Comparison of ENCODE assay signal across 14 cellular contexts in genomic region chr1:94324168-94324544, GRCh38.
DNase-seq lines count a peak whose midpoint lies in the region; ATAC-seq and TF ChIP-seq lines count a peak whose summit lies in the region.
"Had no signal": no experiment of that assay in that cellular context is flagged by ENCODE, and none has a peak within 500 bp of the region (broad histone marks: within the 10 kb centered on the region; RNA-seq: fewer than 3 reads in every experiment).

No MANE protein-coding gene starts in this region.

- no peak overlapping the region for H2BK15ac ChIP-seq in mesendoderm (replicated peaks; ENCODE audit: low read depth)

- H2AFZ ChIP-seq in ACC112 (ENCODE audit: low read length, unreplicated experiment), result peak overlapping the region; percentile 2

- peak overlapping the region; percentile 62 for H2AK5ac ChIP-seq in mesendoderm (ENCODE audit: low read length)

- H3K9ac ChIP-seq in mesendoderm (ENCODE audit: low read length), result no peak overlapping the region

- DNase-seq in LoVo (ENCODE audit: low spot score) (peak; percentile 71), chondrocyte (ENCODE audit: low spot score) (no peak), mesendoderm (no peak), NCI-H146 (lab: John Stamatoyannopoulos, UW) (no peak), SKM-1 treated with dmso at 0.1 percent for 144 hours (lab: John Stamatoyannopoulos, UW; ENCODE audit: unreplicated experiment) (no peak), KG1 (lab: John Stamatoyannopoulos, UW) (no peak)
- DNase-seq: activated CD8-positive, alpha-beta memory T cell treated with anti-CD3 and anti-CD28 coated beads, Interleukin-2, amount 10 ng/mL, durations not matched to agents 7 days and 5 days; C1 segment of cervical spinal cord; GF-D8; Kasumi-1; T1000 had no signal

- H3K79me2 ChIP-seq in ACC112 (ENCODE audit: control insufficient read depth, insufficient read depth, low read length, unreplicated experiment), result peaks cover 3% of the 10 kb centered on the region
- H3K79me2 ChIP-seq in mesendoderm (ENCODE audit: control insufficient read depth, insufficient read depth, low read length), result no peaks in the 10 kb centered on the region

- H3K56ac ChIP-seq in mesendoderm (ENCODE audit: low read length), result no peak overlapping the region

- no peak overlapping the region for H2BK120ac ChIP-seq in mesendoderm (ENCODE audit: low read depth, low read length)

- H3K4me3 Mint-ChIP-seq in chondrocyte (ENCODE audit: unreplicated experiment), result peak overlapping the region; percentile 26
- H3K4me3 Mint-ChIP-seq: activated CD8-positive, alpha-beta memory T cell treated with anti-CD3 and anti-CD28 coated beads, Interleukin-2, amount 10 ng/mL, durations not matched to agents 7 days and 5 days; activated naive CD8-positive, alpha-beta T cell had no signal

- no peak overlapping the region for H3K4me2 ChIP-seq in mesendoderm (ENCODE audit: low read length)

- no peaks in the 10 kb centered on the region for H3K9me3 Mint-ChIP-seq in chondrocyte (ENCODE audit: low read depth)

- peaks cover 71% of the 10 kb centered on the region for H3K4me1 ChIP-seq in ACC112 (ENCODE audit: control insufficient read depth, insufficient read depth, low read length, unreplicated experiment)
- H3K4me1 ChIP-seq in mesendoderm (ENCODE audit: control insufficient read depth, low read depth, low read length), result peaks cover 21% of the 10 kb centered on the region

- H3K27me3 ChIP-seq in ACC112 (ENCODE audit: insufficient read depth, low read length) (no peaks in the 10 kb centered on the region), mesendoderm (ENCODE audit: insufficient read depth, low read length, poor library complexity) (no peaks in the 10 kb centered on the region)

- no CpG with 5 or more reads among the region's 4 CpGs for WGBS in mesendoderm (ENCODE audit: extremely low coverage, insufficient coverage, low lambda C conversion rate)

- H3K18ac ChIP-seq in mesendoderm (ENCODE audit: low read length), result no peak overlapping the region

- peak overlapping the region; percentile 38; the same call in 1 of the 2 replicates for H3K4me3 ChIP-seq in ACC112 (ENCODE audit: low read depth, low read length)
- no peak overlapping the region for H3K4me3 ChIP-seq in mesendoderm (ENCODE audit: low read length)

- no peak for TF ChIP-seq CTCF in chondrocyte (IDR thresholded peaks at IDR 0.05)

- ATAC-seq in HG03342 (IDR thresholded peaks at IDR 0.05; ENCODE audit: unreplicated experiment), result no peak
- ATAC-seq: activated CD8-positive, alpha-beta memory T cell treated with anti-CD3 and anti-CD28 coated beads, Interleukin-2, amount 10 ng/mL, durations not matched to agents 7 days and 5 days had no signal

- no peaks in the 10 kb centered on the region for H3K36me3 ChIP-seq in ACC112 (ENCODE audit: insufficient read depth, low read length)
- no peaks in the 10 kb centered on the region for H3K36me3 ChIP-seq in mesendoderm (ENCODE audit: control insufficient read depth, insufficient read depth, low read length)

- no peak overlapping the region for H4K8ac ChIP-seq in mesendoderm (ENCODE audit: low read depth, low read length)

- no peaks in the 10 kb centered on the region for H3K79me1 ChIP-seq in mesendoderm (ENCODE audit: low read length)

- H3K4me1 Mint-ChIP-seq in chondrocyte (ENCODE audit: low read depth), result peaks cover 77% of the 10 kb centered on the region
- H3K4me1 Mint-ChIP-seq: activated CD8-positive, alpha-beta memory T cell treated with anti-CD3 and anti-CD28 coated beads, Interleukin-2, amount 10 ng/mL, durations not matched to agents 7 days and 5 days had no signal

- H3K27me3 Mint-ChIP-seq in chondrocyte (ENCODE audit: low read depth), result no peaks in the 10 kb centered on the region

- H4K5ac ChIP-seq in mesendoderm (ENCODE audit: low read length), result no peak overlapping the region

- no peak overlapping the region for H3K4ac ChIP-seq in mesendoderm (ENCODE audit: low read depth, low read length)

- no peak overlapping the region for H3K23ac ChIP-seq in mesendoderm (ENCODE audit: low read length)

- peak overlapping the region; percentile 91 for H3K27ac Mint-ChIP-seq in chondrocyte (ENCODE audit: unreplicated experiment)
- H3K27ac Mint-ChIP-seq: activated CD8-positive, alpha-beta memory T cell treated with anti-CD3 and anti-CD28 coated beads, Interleukin-2, amount 10 ng/mL, durations not matched to agents 7 days and 5 days; activated naive CD8-positive, alpha-beta T cell had no signal

- no peaks in the 10 kb centered on the region for H3K36me3 Mint-ChIP-seq in chondrocyte (ENCODE audit: low read depth)
- H3K36me3 Mint-ChIP-seq: activated CD8-positive, alpha-beta memory T cell treated with anti-CD3 and anti-CD28 coated beads, Interleukin-2, amount 10 ng/mL, durations not matched to agents 7 days and 5 days; activated naive CD8-positive, alpha-beta T cell had no signal

- H3K27ac ChIP-seq in ACC112 (ENCODE audit: low read depth, low read length) (peak overlapping the region; percentile 89), mesendoderm (ENCODE audit: low read depth, low read length) (no peak overlapping the region)

- H2BK5ac ChIP-seq in mesendoderm (ENCODE audit: low read length), result peak overlapping the region; percentile 6
